28 cellular contexts compared by ENCODE assay signal in the genomic region with DNA sequence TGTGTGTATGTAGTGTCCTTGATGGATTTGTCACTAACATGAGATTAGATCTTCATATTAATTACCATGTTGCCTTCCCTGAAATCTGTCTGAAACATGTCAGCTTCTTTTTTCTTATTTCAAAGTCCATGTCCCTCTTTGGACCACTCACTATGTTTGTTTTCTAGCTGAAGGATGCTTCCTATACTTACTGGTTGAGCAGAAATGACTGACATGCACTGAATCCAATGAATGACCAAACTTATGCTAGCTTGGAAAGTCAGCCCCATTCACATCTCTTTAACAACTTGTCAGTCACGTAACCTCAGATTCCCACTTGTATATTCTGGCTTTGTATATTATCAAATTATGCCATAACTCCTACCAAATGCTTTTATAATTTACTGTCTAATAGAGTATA.
"Had no signal": no experiment of that assay in that cellular context is flagged by ENCODE, and none has a peak within 500 bp of the region (broad histone marks: within the 10 kb centered on the region; RNA-seq: fewer than 3 reads in every experiment).

No MANE protein-coding gene starts in this region.

- FAIRE-seq: urothelium cell line had no signal

- H3K9me3 ChIP-seq: stomach, suprapubic skin, testis, thoracic aorta, thyroid gland, tibial artery, tibial nerve, transverse colon, upper lobe of left lung, upper lobe of right lung, uterus, vagina had no signal

- DNase-seq: stimulated activated CD4-positive, alpha-beta T cell treated with anti-CD3 and anti-CD28 coated beads, Interleukin-2, amount 100 ng/mL, for 48 hours; stimulated activated CD4-positive, alpha-beta T cell treated with anti-CD3 and anti-CD28 coated beads, Interleukin-4, amount 100 ng/mL, for 1 hour; stimulated activated CD4-positive, alpha-beta T cell treated with anti-CD3 and anti-CD28 coated beads, Interleukin-4, amount 100 ng/mL, for 24 hours; stimulated activated CD4-positive, alpha-beta T cell treated with anti-CD3 and anti-CD28 coated beads, Interleukin-4, amount 100 ng/mL, for 4 hours; stimulated activated CD8-positive, alpha-beta memory T cell treated with anti-CD3 and anti-CD28 coated beads, Interleukin-4, amount 100 ng/mL, for 48 hours; stimulated activated naive B cell treated with anti-CD40 and anti-IgM and Interleukin-4, amounts not matched to agents 10 μg/mL and 1 μg/mL and 100 μg/mL, for 72 hours; stimulated activated naive CD4-positive, alpha-beta T cell; stimulated activated naive CD4-positive, alpha-beta T cell treated with Interleukin-2 at 50 U/mL for 16 hours; stimulated activated naive CD8-positive, alpha-beta T cell treated with anti-CD3 and anti-CD28 coated beads, Interleukin-15, amount 100 ng/mL, for 72 hours; stimulated activated naive CD8-positive, alpha-beta T cell treated with anti-CD3 and anti-CD28 coated beads, Interleukin-15, Interleukin-2, amounts not matched to agents 100 U/mL and 50 U/mL, for 24 hours; stomach; substantia nigra; testis; thyroid gland; tibial artery; transverse colon; upper lobe of left lung; upper lobe of right lung; uterus had no signal

- H3K4me1 ChIP-seq: suprapubic skin, testis, tibial nerve, upper lobe of left lung, upper lobe of right lung, uterus, vagina had no signal

- H3K4me1 Mint-ChIP-seq: stimulated activated effector memory CD8-positive, alpha-beta T cell treated with anti-CD3 and anti-CD28 coated beads, Interleukin-12 subunit alpha, Interleukin-12 subunit beta, amount 100 ng/mL, for 72 hours; stimulated activated memory B cell treated with anti-CD40 and anti-IgM and Interleukin-4, amounts not matched to agents 10 μg/mL and 1 μg/mL and 100 μg/mL, for 72 hours; stimulated activated naive B cell treated with anti-CD40 and anti-IgM and Interleukin-4, amounts not matched to agents 10 μg/mL and 1 μg/mL and 100 μg/mL, for 72 hours; stimulated activated naive CD8-positive, alpha-beta T cell treated with anti-CD3 and anti-CD28 coated beads, Interleukin-15, amount 100 ng/mL, for 72 hours had no signal

- H3K36me3 ChIP-seq: stomach, suprapubic skin, thoracic aorta, thyroid gland, tibial artery, tibial nerve, transverse colon, upper lobe of left lung, upper lobe of right lung, uterus, vagina had no signal

- H3K27ac ChIP-seq: stomach, suprapubic skin, testis, thoracic aorta, thyroid gland, tibial artery, tibial nerve, transverse colon, upper lobe of left lung, upper lobe of right lung, uterus, vagina had no signal

- ATAC-seq: stimulated activated effector memory CD8-positive, alpha-beta T cell treated with anti-CD3 and anti-CD28 coated beads, Interleukin-12 subunit alpha, Interleukin-12 subunit beta, amount 100 ng/mL, for 72 hours; stimulated activated memory B cell treated with anti-CD40 and anti-IgM and Interleukin-4, amounts not matched to agents 10 μg/mL and 1 μg/mL and 100 μg/mL, for 72 hours; stimulated activated naive B cell treated with anti-CD40 and anti-IgM and Interleukin-4, amounts not matched to agents 10 μg/mL and 1 μg/mL and 100 μg/mL, for 72 hours; stimulated activated naive CD8-positive, alpha-beta T cell treated with anti-CD3 and anti-CD28 coated beads, Interleukin-15, amount 100 ng/mL, for 72 hours; stimulated activated naive CD8-positive, alpha-beta T cell treated with anti-CD3 and anti-CD28 coated beads, Interleukin-15, Interleukin-2, amounts not matched to agents 100 U/mL and 50 U/mL, for 24 hours; upper lobe of right lung had no signal

- H3K4me3 ChIP-seq: stomach, suprapubic skin, testis, thoracic aorta, thyroid gland, tibial artery, tibial nerve, transverse colon, upper lobe of left lung, upper lobe of right lung, uterus, vagina had no signal

- H3K27ac Mint-ChIP-seq: stimulated activated effector memory CD8-positive, alpha-beta T cell treated with anti-CD3 and anti-CD28 coated beads, Interleukin-12 subunit alpha, Interleukin-12 subunit beta, amount 100 ng/mL, for 72 hours; stimulated activated memory B cell treated with anti-CD40 and anti-IgM and Interleukin-4, amounts not matched to agents 10 μg/mL and 1 μg/mL and 100 μg/mL, for 72 hours; stimulated activated naive B cell treated with anti-CD40 and anti-IgM and Interleukin-4, amounts not matched to agents 10 μg/mL and 1 μg/mL and 100 μg/mL, for 72 hours; stimulated activated naive CD8-positive, alpha-beta T cell treated with anti-CD3 and anti-CD28 coated beads, Interleukin-15, Interleukin-2, amounts not matched to agents 100 ng/mL and 50 ng/mL, for 24 hours; type B pancreatic cell had no signal

- H3K4me3 Mint-ChIP-seq: stimulated activated effector memory CD8-positive, alpha-beta T cell treated with anti-CD3 and anti-CD28 coated beads, Interleukin-12 subunit alpha, Interleukin-12 subunit beta, amount 100 ng/mL, for 72 hours; stimulated activated memory B cell treated with anti-CD40 and anti-IgM and Interleukin-4, amounts not matched to agents 10 μg/mL and 1 μg/mL and 100 μg/mL, for 72 hours; stimulated activated naive B cell treated with anti-CD40 and anti-IgM and Interleukin-4, amounts not matched to agents 10 μg/mL and 1 μg/mL and 100 μg/mL, for 72 hours; stimulated activated naive CD8-positive, alpha-beta T cell treated with anti-CD3 and anti-CD28 coated beads, Interleukin-15, amount 100 ng/mL, for 72 hours; stimulated activated naive CD8-positive, alpha-beta T cell treated with anti-CD3 and anti-CD28 coated beads, Interleukin-15, Interleukin-2, amounts not matched to agents 100 ng/mL and 50 ng/mL, for 24 hours; type B pancreatic cell had no signal

- H3K36me3 Mint-ChIP-seq: stimulated activated effector memory CD8-positive, alpha-beta T cell treated with anti-CD3 and anti-CD28 coated beads, Interleukin-12 subunit alpha, Interleukin-12 subunit beta, amount 100 ng/mL, for 72 hours; stimulated activated memory B cell treated with anti-CD40 and anti-IgM and Interleukin-4, amounts not matched to agents 10 μg/mL and 1 μg/mL and 100 μg/mL, for 72 hours; stimulated activated naive B cell treated with anti-CD40 and anti-IgM and Interleukin-4, amounts not matched to agents 10 μg/mL and 1 μg/mL and 100 μg/mL, for 72 hours; type B pancreatic cell had no signal

- H3K27me3 Mint-ChIP-seq: stimulated activated naive B cell treated with anti-CD40 and anti-IgM and Interleukin-4, amounts not matched to agents 10 μg/mL and 1 μg/mL and 100 μg/mL, for 72 hours; type B pancreatic cell had no signal

- H3K27me3 ChIP-seq: stomach, suprapubic skin, testis, thyroid gland, tibial artery, tibial nerve, transverse colon, upper lobe of left lung, upper lobe of right lung, uterus, vagina had no signal

- H3K9me3 Mint-ChIP-seq: stimulated activated effector memory CD8-positive, alpha-beta T cell treated with anti-CD3 and anti-CD28 coated beads, Interleukin-12 subunit alpha, Interleukin-12 subunit beta, amount 100 ng/mL, for 72 hours; stimulated activated memory B cell treated with anti-CD40 and anti-IgM and Interleukin-4, amounts not matched to agents 10 μg/mL and 1 μg/mL and 100 μg/mL, for 72 hours; stimulated activated naive B cell treated with anti-CD40 and anti-IgM and Interleukin-4, amounts not matched to agents 10 μg/mL and 1 μg/mL and 100 μg/mL, for 72 hours; stimulated activated naive CD8-positive, alpha-beta T cell treated with anti-CD3 and anti-CD28 coated beads, Interleukin-15, Interleukin-2, amounts not matched to agents 100 ng/mL and 50 ng/mL, for 24 hours had no signal
